In genomic region chr5:95591490-95591901, GRCh38 we compare ENCODE assay signal across 9 cellular contexts. TPM values are rescaled to one million over a fixed set of nuclear protein-coding genes. Genes with fewer than 3 reads are reported as not detected.
DNase-seq lines count a peak whose midpoint lies in the region; ATAC-seq and TF ChIP-seq lines count a peak whose summit lies in the region.
"Had no signal": no experiment of that assay in that cellular context is flagged by ENCODE, and none has a peak within 500 bp of the region (broad histone marks: within the 10 kb centered on the region; RNA-seq: fewer than 3 reads in every experiment).

No MANE protein-coding gene starts in this region.

- CTCF ChIA-PET in activated naive CD4-positive, alpha-beta T cell treated with anti-CD3 and anti-CD28 coated beads for 36 hours (lab: Charles Lee): no interaction called here

- peak; percentile 95 to 98 for ATAC-seq in activated naive CD4-positive, alpha-beta T cell treated with anti-CD3 and anti-CD28 coated beads, Interleukin-2, amount 50 U/mL, for 72 hours
- peak; percentile 92 for ATAC-seq in HG03039 (IDR thresholded peaks at IDR 0.05; ENCODE audit: unreplicated experiment)
- ATAC-seq in stimulated activated naive CD8-positive, alpha-beta T cell treated with anti-CD3 and anti-CD28 coated beads, Interleukin-15, Interleukin-2, amounts not matched to agents 100 U/mL and 50 U/mL, for 24 hours: peak; percentile 95

- no peaks in the 10 kb centered on the region for H3K36me3 Mint-ChIP-seq in activated naive CD4-positive, alpha-beta T cell treated with anti-CD3 and anti-CD28 coated beads, Interleukin-2, amount 50 U/mL, for 72 hours
- peaks cover 2% of the 10 kb centered on the region for H3K36me3 Mint-ChIP-seq in activated naive CD4-positive, alpha-beta T cell treated with anti-CD3 and anti-CD28 coated beads for 36 hours (ENCODE audit: low read depth)

- H3K9me3 Mint-ChIP-seq in activated naive CD4-positive, alpha-beta T cell treated with anti-CD3 and anti-CD28 coated beads, Interleukin-2, amount 50 U/mL, for 72 hours: no peaks in the 10 kb centered on the region
- H3K9me3 Mint-ChIP-seq in activated naive CD4-positive, alpha-beta T cell treated with anti-CD3 and anti-CD28 coated beads for 36 hours: no peaks in the 10 kb centered on the region

- H3K27ac Mint-ChIP-seq in activated naive CD4-positive, alpha-beta T cell treated with anti-CD3 and anti-CD28 coated beads, Interleukin-2, amount 50 U/mL, for 72 hours: peak overlapping the region; percentile 1 to 86
- H3K27ac Mint-ChIP-seq in activated naive CD4-positive, alpha-beta T cell treated with anti-CD3 and anti-CD28 coated beads for 36 hours: no peak overlapping the region

- H3K27me3 ChIP-seq in adrenal gland (no peaks in the 10 kb centered on the region), BE2C (no peaks in the 10 kb centered on the region)

- H3K36me3 ChIP-seq in adrenal gland (replicated peaks in 1 of 2) (no peaks in the 10 kb centered on the region), BE2C (no peaks in the 10 kb centered on the region; the same call in 1 of the 2 replicates)

- H3K27me3 Mint-ChIP-seq in activated naive CD4-positive, alpha-beta T cell treated with anti-CD3 and anti-CD28 coated beads for 36 hours (ENCODE audit: low read depth): no peaks in the 10 kb centered on the region
- H3K27me3 Mint-ChIP-seq: CD4-positive, CD25-positive, alpha-beta regulatory T cell had no signal

- intact Hi-C loops in activated naive CD4-positive, alpha-beta T cell treated with anti-CD3 and anti-CD28 coated beads for 36 hours (cut with micrococcal nuclease): loop anchor here (1.0 to 2.0 kb wide), 10 partner anchors 24 to 799 kb away; partner anchors contain the start of genes ARSK and GPR150
- intact Hi-C loops in adrenal gland (cut with DNase I): no loop called here

- H3K9me3 ChIP-seq in adrenal gland (replicated peaks in 1 of 3) (no peaks in the 10 kb centered on the region), BE2C (no peaks in the 10 kb centered on the region)

- TF ChIP-seq POLR2A in adrenal gland (IDR thresholded peaks at IDR 0.05): no peak

- WGBS in adrenal gland, 4 donors: 80 to 87% (median 83%) methylated on average over 5 of the region's 5 CpGs

- H3K4me1 Mint-ChIP-seq in activated naive CD4-positive, alpha-beta T cell treated with anti-CD3 and anti-CD28 coated beads for 36 hours (ENCODE audit: low read depth): peaks cover 25% of the 10 kb centered on the region

- TF ChIP-seq CTCF in adrenal gland (IDR thresholded peaks at IDR 0.05) (no peak), BE2C (IDR thresholded peaks at IDR 0.05; ENCODE audit: low read depth, low read length) (no peak)

- DNase-seq in activated naive CD4-positive, alpha-beta T cell treated with anti-CD3 and anti-CD28 coated beads, Interleukin-2, amount 50 U/mL, for 72 hours (ENCODE audit: low spot score in 2 of 2): peak in 1 of 2 donors; percentile 10
- DNase-seq in activated naive CD4-positive, alpha-beta T cell treated with anti-CD3 and anti-CD28 coated beads for 36 hours: no peak
- DNase-seq in adrenal gland: peak in 2 of 7 donors; percentile 2 to 10
- no peak for DNase-seq in stimulated activated naive CD8-positive, alpha-beta T cell treated with anti-CD3 and anti-CD28 coated beads, Interleukin-15, Interleukin-2, amounts not matched to agents 100 U/mL and 50 U/mL, for 24 hours
- no peak for DNase-seq in T1000 (lab: John Stamatoyannopoulos, UW)
- DNase-seq in NCI-H69 (lab: John Stamatoyannopoulos, UW): no peak
- DNase-seq in BE2C: no peak

- H3K4me3 Mint-ChIP-seq in activated naive CD4-positive, alpha-beta T cell treated with anti-CD3 and anti-CD28 coated beads for 36 hours: no peak overlapping the region
- H3K4me3 Mint-ChIP-seq: CD4-positive, CD25-positive, alpha-beta regulatory T cell had no signal

- peak overlapping the region in 3 of 5 donors; percentile 2 to 34 (median 27) for H3K27ac ChIP-seq in adrenal gland

- H3K4me1 ChIP-seq in adrenal gland (replicated peaks in 1 of 2) (peaks cover 5 to 12% of the 10 kb centered on the region in 2 donors), BE2C (peaks cover 4% of the 10 kb centered on the region; the same call in 1 of the 2 replicates)

- no peak overlapping the region for H3K4me3 ChIP-seq in adrenal gland
- H3K4me3 ChIP-seq in BE2C (ENCODE audit: low read depth, low read length): no peak overlapping the region

RNA-seq across cellular contexts. Expression of gene GPR150, which starts 28.4 kb away (rescaled TPM):
- total RNA-seq in activated naive CD4-positive, alpha-beta T cell treated with anti-CD3 and anti-CD28 coated beads, Interleukin-2, amount 50 U/mL, for 72 hours: under 1 TPM; 0.39 to 0.74 TPM
- under 1 TPM; 0.64 to 0.94 TPM for total RNA-seq in activated naive CD4-positive, alpha-beta T cell treated with anti-CD3 and anti-CD28 coated beads for 36 hours
- total RNA-seq in adrenal gland: under 1 TPM; 0.12 to 0.74 (median 0.35) TPM
- under 1 TPM; 0.03 to 0.40 (median 0.11) TPM for polyA plus RNA-seq in adrenal gland
- polyA plus RNA-seq in BE2C (2012; ENCODE audit: insufficient read depth, insufficient read length, low read depth): 0.85 TPM

RNA-seq across cellular contexts. Expression of gene ARSK, which starts 36.6 kb away (rescaled TPM):
- 1 to 10 TPM; 6.0 to 8.7 TPM for total RNA-seq in activated naive CD4-positive, alpha-beta T cell treated with anti-CD3 and anti-CD28 coated beads, Interleukin-2, amount 50 U/mL, for 72 hours
- 1 to 10 TPM; 4.5 to 5.1 TPM for total RNA-seq in activated naive CD4-positive, alpha-beta T cell treated with anti-CD3 and anti-CD28 coated beads for 36 hours
- total RNA-seq in adrenal gland: 10 to 100 TPM in 2 of 8 donors, 1 to 10 TPM in 6; 4.3 to 12.5 (median 7.7) TPM
- 10 to 100 TPM in 1 of 3 donors, 1 to 10 TPM in 2; 2.3 to 13.5 (median 3.3) TPM for polyA plus RNA-seq in adrenal gland
- 4.9 TPM for polyA plus RNA-seq in BE2C (2012; ENCODE audit: insufficient read depth, insufficient read length, low read depth)

RNA-seq across cellular contexts. Expression of gene SKIC3, which starts 36.7 kb away (rescaled TPM):
- 100 to 1,000 TPM in 1 of 2 donors, 10 to 100 TPM in 1; 70.7 to 109 TPM for total RNA-seq in activated naive CD4-positive, alpha-beta T cell treated with anti-CD3 and anti-CD28 coated beads, Interleukin-2, amount 50 U/mL, for 72 hours
- total RNA-seq in activated naive CD4-positive, alpha-beta T cell treated with anti-CD3 and anti-CD28 coated beads for 36 hours: 10 to 100 TPM; 67.4 to 69.5 TPM
- total RNA-seq in adrenal gland: 10 to 100 TPM; 36.9 to 96.2 (median 73.3) TPM
- 10 to 100 TPM; 17.5 to 82.7 (median 18.4) TPM for polyA plus RNA-seq in adrenal gland
- 25.4 TPM for polyA plus RNA-seq in BE2C (2012; ENCODE audit: insufficient read depth, insufficient read length, low read depth)

RNA-seq across cellular contexts. Expression of gene RFESD, which starts 55.1 kb away (rescaled TPM):
- 1 to 10 TPM; 7.8 to 8.9 TPM for total RNA-seq in activated naive CD4-positive, alpha-beta T cell treated with anti-CD3 and anti-CD28 coated beads, Interleukin-2, amount 50 U/mL, for 72 hours
- total RNA-seq in activated naive CD4-positive, alpha-beta T cell treated with anti-CD3 and anti-CD28 coated beads for 36 hours: 1 to 10 TPM; 9.1 to 9.7 TPM
- 1 to 10 TPM in 6 of 8 donors, under 1 TPM in 2; 0.43 to 3.6 (median 2.6) TPM for total RNA-seq in adrenal gland
- polyA plus RNA-seq in adrenal gland: 1 to 10 TPM; 1.9 to 4.8 (median 2.5) TPM
- polyA plus RNA-seq in BE2C (2012; ENCODE audit: insufficient read depth, insufficient read length, low read depth): 1.4 TPM
